14 cellular contexts compared by ENCODE assay signal in the genomic region with DNA sequence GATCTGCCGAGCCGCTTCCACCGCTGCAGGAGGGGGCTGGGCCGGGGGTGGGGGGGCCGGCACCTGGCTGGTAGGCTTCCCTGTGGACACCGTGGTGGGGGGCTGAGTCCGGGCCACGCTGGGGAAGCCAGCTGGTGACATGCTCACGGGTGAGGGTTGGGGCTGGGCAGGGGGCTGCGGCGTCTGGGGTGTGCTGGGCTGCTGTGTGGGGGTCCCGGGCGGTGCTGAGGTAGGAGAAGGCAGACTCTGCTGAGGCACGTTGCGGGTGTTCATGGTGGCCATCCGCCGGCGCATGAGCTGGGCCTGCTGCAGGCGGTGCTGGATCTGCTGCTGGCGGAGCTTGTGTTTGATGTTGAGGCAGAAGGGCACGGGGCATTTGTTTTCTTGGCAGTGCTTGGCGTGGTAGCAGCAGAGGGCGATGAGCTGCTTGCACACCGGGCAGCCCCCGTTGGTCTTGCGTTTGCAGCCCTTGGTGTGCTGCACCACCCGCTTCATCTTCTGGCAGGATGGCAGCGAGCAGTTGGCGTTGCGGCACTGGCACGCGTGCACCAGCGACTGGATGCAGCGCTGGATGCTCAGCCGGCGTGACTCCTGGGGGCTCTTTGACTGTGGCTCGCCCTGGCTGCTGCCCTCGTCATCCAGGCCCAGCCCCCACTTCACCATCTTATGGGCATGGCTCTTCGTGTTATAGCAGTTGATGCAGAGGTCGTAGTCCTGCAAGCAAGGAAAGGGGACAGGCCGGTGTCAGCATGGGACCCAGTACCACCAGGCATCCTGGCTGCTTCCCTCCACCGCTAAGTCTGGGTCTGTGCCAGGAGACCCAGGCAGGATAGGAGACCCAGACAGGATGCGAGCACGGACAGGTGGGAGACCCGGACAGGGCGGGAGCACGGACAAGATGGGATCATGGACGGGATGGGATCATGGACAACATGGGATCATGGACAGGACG.
"Had no signal": no experiment of that assay in that cellular context is flagged by ENCODE, and none has a peak within 500 bp of the region (broad histone marks: within the 10 kb centered on the region; RNA-seq: fewer than 3 reads in every experiment).

No MANE protein-coding gene starts in this region.

- H3K9me3 ChIP-seq: adrenal gland, stomach, thoracic aorta had no signal

- H3K27me3 ChIP-seq: adrenal gland, cardiac muscle cell, foreskin keratinocyte, stomach had no signal

- ATAC-seq: foreskin keratinocyte, T-cell had no signal

- H2AFZ ChIP-seq: parathyroid adenoma had no signal

- H3K27ac ChIP-seq: adrenal gland, cardiac muscle cell, coronary artery, foreskin keratinocyte, parathyroid adenoma, SK-N-MC, stomach, thoracic aorta had no signal

- H3K4me3 ChIP-seq: adrenal gland, cardiac muscle cell, coronary artery, SK-N-MC, stomach, thoracic aorta had no signal

- H3K4me1 ChIP-seq: adrenal gland, foreskin keratinocyte, parathyroid adenoma, stomach had no signal

- DNase-seq: activated CD4-positive, alpha-beta T cell treated with anti-CD3 and anti-CD28 coated beads, Interleukin-2, amount 50 U/mL, for 1 hour; foreskin keratinocyte; left cardiac atrium; mammary epithelial cell; small intestine; stomach; T-cell; T1000 had no signal
